In genomic region chr3:36957862-36958686, GRCh38 we compare ENCODE assay signal across 8 cellular contexts. TPM values are rescaled to one million over a fixed set of nuclear protein-coding genes. Genes with fewer than 3 reads are reported as not detected.
DNase-seq lines count a peak whose midpoint lies in the region; ATAC-seq, FAIRE-seq and TF ChIP-seq lines count a peak whose summit lies in the region.

No MANE protein-coding gene starts in this region.

- BruUV-seq in K562 (replicated peaks; lab: Mats Ljungman, UMichigan), result no TSS peak

- peak overlapping the region; percentile 68 for H3K27ac ChIP-seq in CD8-positive, alpha-beta memory T cell (ENCODE audit: low read depth, low read length)
- peak overlapping the region; percentile 15 for H3K27ac ChIP-seq in Karpas-422 (ENCODE audit: low read length)
- peak overlapping the region; percentile 79 for H3K27ac ChIP-seq in K562 (ENCODE audit: extremely low read depth, low read depth, low read length)

- no peaks in the 10 kb centered on the region for H3K9me3 ChIP-seq in CD8-positive, alpha-beta memory T cell (ENCODE audit: low read length)
- H3K9me3 ChIP-seq in Karpas-422 (ENCODE audit: low read length) (no peaks in the 10 kb centered on the region), K562 (replicated peaks; ENCODE audit: control insufficient read depth, insufficient read depth, low read depth, low read length) (no peaks in the 10 kb centered on the region)

- no peaks in the 10 kb centered on the region for H3K27me3 Mint-ChIP-seq in CD8-positive, alpha-beta memory T cell
- no peaks in the 10 kb centered on the region for H3K27me3 Mint-ChIP-seq in natural killer cell (ENCODE audit: low read depth in 2 of 2)

- H3K4me1 Mint-ChIP-seq in CD8-positive, alpha-beta memory T cell, result peaks cover 8 to 16% (median 11%) of the 10 kb centered on the region in 3 donors
- peaks cover 0 to 11% of the 10 kb centered on the region in 2 donors for H3K4me1 Mint-ChIP-seq in natural killer cell

- H3K36me3 ChIP-seq in CD8-positive, alpha-beta memory T cell (ENCODE audit: insufficient read depth, low read length), result no peaks in the 10 kb centered on the region
- no peaks in the 10 kb centered on the region for H3K36me3 ChIP-seq in Karpas-422 (ENCODE audit: insufficient read depth, low read length)
- H3K36me3 ChIP-seq in K562 (ENCODE audit: control insufficient read depth, insufficient read depth, low read length), result no peaks in the 10 kb centered on the region

- in situ Hi-C loops in K562 (cut with MboI), result loop anchor here (10.0 kb wide), 1 partner anchor 223 kb away; no protein-coding TSS in a partner anchor

- no peaks in the 10 kb centered on the region for H3K9me1 ChIP-seq in K562 (ENCODE audit: control insufficient read depth, insufficient read depth, low read length)

- POLR2A ChIA-PET in CD8-positive, alpha-beta memory T cell (lab: Charles Lee), result interaction anchor here (0.5 to 1.6 kb wide), 7 partner anchors 14 to 115 kb away, joined by 3 to 8 read pairs (median 4); partner anchors contain the start of genes EPM2AIP1, MLH1 and TRANK1
- POLR2A ChIA-PET in K562 (lab: Yijun Ruan, JAX), result interaction anchor here (0.7 to 2.9 kb wide), 9 partner anchors 11 to 263 kb away, joined by 3 to 19 read pairs (median 4); partner anchors contain the start of genes EPM2AIP1 and MLH1

- H3K9me3 Mint-ChIP-seq in CD8-positive, alpha-beta memory T cell, result no peaks in the 10 kb centered on the region
- no peaks in the 10 kb centered on the region for H3K9me3 Mint-ChIP-seq in natural killer cell

- H3K4me1 ChIP-seq in CD8-positive, alpha-beta memory T cell (ENCODE audit: insufficient read depth, low read length), result no peaks in the 10 kb centered on the region
- peaks cover 15% of the 10 kb centered on the region for H3K4me1 ChIP-seq in Karpas-422 (ENCODE audit: low read length)
- H3K4me1 ChIP-seq in K562 (replicated peaks in 1 of 2; ENCODE audit: control insufficient read depth in 2 of 2, insufficient read depth in 2 of 2, low read length in 2 of 2), result peaks cover 22 to 51% of the 10 kb centered on the region in 2 experiments

- H3K79me2 ChIP-seq in Karpas-422 (ENCODE audit: low read length) (no peaks in the 10 kb centered on the region), K562 (ENCODE audit: control insufficient read depth, insufficient read depth, low read length) (no peaks in the 10 kb centered on the region)

- CTCF ChIA-PET in CD8-positive, alpha-beta memory T cell (lab: Charles Lee), result interaction anchor here (0.6 to 4.0 kb wide), 44 partner anchors 8 to 258 kb away, joined by 3 to 22 read pairs (median 4); partner anchors contain the start of genes EPM2AIP1, MLH1 and TRANK1
- CTCF ChIA-PET in K562 (lab: Yijun Ruan, JAX; ENCODE audit: low intra/inter-chr PET ratio), result interaction anchor here (0.5 to 2.2 kb wide), 6 partner anchors 31 to 228 kb away, joined by 3 to 19 read pairs (median 4); no protein-coding TSS in a partner anchor

- intact Hi-C loops in K562 (cut with micrococcal nuclease) (loop anchor here (1.0 to 5.0 kb wide), 7 partner anchors 35 to 254 kb away; partner anchors contain the start of genes EPM2AIP1 and MLH1), natural killer cell (cut with micrococcal nuclease) (loop anchor here (1.0 to 5.0 kb wide), 4 partner anchors 45 to 229 kb away; no protein-coding TSS in a partner anchor)

- no peak overlapping the region for H3K4me3 ChIP-seq in CD8-positive, alpha-beta memory T cell (ENCODE audit: low read length)
- H3K4me3 ChIP-seq in Karpas-422 (ENCODE audit: low read length) (no peak overlapping the region), K562 (peak overlapping the region; percentile 10; the same call in 1 of the 2 replicates)

- TF ChIP-seq CTCF in K562 (IDR thresholded peaks at IDR 0.05 in 2 of 3, conservative IDR thresholded peaks at IDR 0.05 in 1 of 3; ENCODE audit: insufficient read depth in 2 of 3, low read depth in 1 of 3, low read length in 3 of 3) (peak in 1 of 3 experiments; percentile 29; a peak in 2 of 6 replicates), natural killer cell (IDR thresholded peaks at IDR 0.05) (no peak)

- H3K9ac ChIP-seq in Karpas-422 (ENCODE audit: low read length) (peak overlapping the region; percentile 5; the same call in 1 of the 2 replicates), K562 (ENCODE audit: insufficient read depth in 1 of 2, low read depth in 2 of 2, low read length in 2 of 2) (peak overlapping the region in 1 of 2 experiments; percentile 65; a peak in 2 of 4 replicates)

- H3K27ac Mint-ChIP-seq in CD8-positive, alpha-beta memory T cell, result peak overlapping the region; percentile 26 to 75 (median 55)
- peak overlapping the region in 1 of 2 donors; percentile 80 for H3K27ac Mint-ChIP-seq in natural killer cell

- H2AFZ ChIP-seq in Karpas-422 (ENCODE audit: low read length) (peak overlapping the region; percentile 44), K562 (ENCODE audit: low read depth, low read length) (peak overlapping the region; percentile 85)

- ATAC-seq in K562 (peak; percentile 79), natural killer cell (peak; percentile 34 to 61 (median 38)), GM19328 (IDR thresholded peaks at IDR 0.05; ENCODE audit: unreplicated experiment) (no peak)

- H3K36me3 Mint-ChIP-seq in CD8-positive, alpha-beta memory T cell, result no peaks in the 10 kb centered on the region
- no peaks in the 10 kb centered on the region for H3K36me3 Mint-ChIP-seq in natural killer cell

- peak in 1 of 2 experiments; percentile 23; a peak in 2 of 4 replicates for TF ChIP-seq RAD21 in K562 (CRISPR knock-in tag; conservative IDR thresholded peaks at IDR 0.05 in 1 of 2, IDR thresholded peaks at IDR 0.05 in 1 of 2)

- TF ChIP-seq POLR2A in K562 (conservative IDR thresholded peaks at IDR 0.05), result no peak

- H4K20me1 ChIP-seq in Karpas-422 (ENCODE audit: insufficient read depth, low read depth, low read length) (no peaks in the 10 kb centered on the region), K562 (replicated peaks; ENCODE audit: control insufficient read depth, insufficient read depth, low read length) (no peaks in the 10 kb centered on the region)

- H3K27me3 ChIP-seq in CD8-positive, alpha-beta memory T cell (ENCODE audit: insufficient read depth, low read length, poor library complexity, severe bottlenecking), result no peaks in the 10 kb centered on the region
- no peaks in the 10 kb centered on the region for H3K27me3 ChIP-seq in Karpas-422 (ENCODE audit: low read length)
- H3K27me3 ChIP-seq in K562 (ENCODE audit: control insufficient read depth in 2 of 2, insufficient read depth in 2 of 2, low read length in 2 of 2), result no peaks in the 10 kb centered on the region

- H3K4me2 ChIP-seq in Karpas-422 (ENCODE audit: low read depth, low read length, poor library complexity, severe bottlenecking) (peak overlapping the region; percentile 48), K562 (ENCODE audit: insufficient read depth, low read length) (peak overlapping the region; percentile 60)

- no peaks in the 10 kb centered on the region for H3K9me2 ChIP-seq in Karpas-422 (replicated peaks; ENCODE audit: insufficient read depth, low read length)

- 3% methylated on average over 3 of the region's 3 CpGs for whole genome bisulfite sequencing in K562 (ENCODE audit: insufficient coverage, low coverage, missing lambda C conversion rate)

- H3K4me3 Mint-ChIP-seq in CD8-positive, alpha-beta memory T cell, result peak overlapping the region in 3 of 7 donors; percentile 23 to 70 (median 35)
- H3K4me3 Mint-ChIP-seq in natural killer cell, result no peak overlapping the region

- no peak for DNase-seq in CD8-positive, alpha-beta memory T cell
- DNase-seq in Karpas-422 (no peak), K562 (ENCODE audit: extremely low read depth in 1 of 4, low spot score in 3 of 4) (peak; percentile 93 to 96 (median 94)), natural killer cell (no peak), activated gamma-delta T cell (lab: John Stamatoyannopoulos, UW) (no peak), NOMO-1 treated with DMSO at 0.1 percent for 48 hours (lab: John Stamatoyannopoulos, UW; ENCODE audit: unreplicated experiment) (no peak), COLO668 (lab: John Stamatoyannopoulos, UW; ENCODE audit: unreplicated experiment) (no peak)

- peak; percentile 94 for FAIRE-seq in K562 (lab: Jason Lieb, UNC)

- TF ChIP-seq EP300 in K562 (IDR thresholded peaks at IDR 0.05; ENCODE audit: low read length), result peak; percentile 99

RNA-seq across cellular contexts. Expression of gene TRANK1, which starts 13.2 kb away (rescaled TPM):
- total RNA-seq in CD8-positive, alpha-beta memory T cell, result 10 to 100 TPM; 12.7 to 16.2 TPM
- 33.2 TPM for polyA plus RNA-seq in CD8-positive, alpha-beta memory T cell
- total RNA-seq in Karpas-422 (2014; rRNA removed; shearing (Covaris generic); ENCODE audit: low replicate concordance), result 83.4 and 123 TPM in 2 replicates
- total RNA-seq in K562 (2011; cell fraction: chromatin; rRNA removed; ENCODE audit: low replicate concordance), result 7.4 and 9.9 TPM in 2 replicates
- total RNA-seq in K562 (2011; cell fraction: nucleolus; rRNA removed), result 3.3 and 10.8 TPM in 2 replicates
- 2.7 and 3.0 TPM in 2 replicates for total RNA-seq in K562 (2011; cell fraction: nucleoplasm; rRNA removed)
- 2.0 and 2.5 TPM in 2 replicates for total RNA-seq in K562 (2014; rRNA removed)
- total RNA-seq in K562 (2014; rRNA removed; fragmentation: Illumina TruSeq; extraction: Trizol), result 2.6 and 2.7 TPM in 2 replicates
- 3.8 and 4.8 TPM in 2 replicates for total RNA-seq in K562 (2015; rRNA removed; fragmentation: Illumina TruSeq; extraction: Trizol)
- total RNA-seq in K562 (2021), result 3.9 and 5.3 TPM in 2 replicates
- polyA plus RNA-seq in K562 (2011; rRNA removed), result 4.1 and 10.6 TPM in 2 replicates
- polyA plus RNA-seq in K562 (2011; cell fraction: cytosol; rRNA removed), result 2.8 and 8.1 TPM in 2 replicates
- 8.2 and 15.6 TPM in 2 replicates for polyA plus RNA-seq in K562 (2011; cell fraction: nucleus; rRNA removed)
- 6.2 and 9.6 TPM in 2 replicates for polyA plus RNA-seq in K562 (2012)
- 2.1 TPM in 2 replicates for polyA plus RNA-seq in K562 (2014; fragmentation: Illumina TruSeq; extraction: Trizol)
- under 1 TPM; 0.41 to 0.49 TPM for polyA plus RNA-seq in K562 (2014; fragmentation: Nextera tagmentation; extraction: Ambion mirVana)
- polyA plus RNA-seq in K562 (2014; rRNA removed), result 1.3 and 1.8 TPM in 2 replicates
- polyA minus RNA-seq in K562 (2011; rRNA and poly(A)+ RNA removed), result 11.5 and 31.8 TPM in 2 replicates
- polyA minus RNA-seq in K562 (2011; cell fraction: cytosol; rRNA and poly(A)+ RNA removed), result 6.2 and 17.5 TPM in 2 replicates
- polyA minus RNA-seq in K562 (2011; cell fraction: nucleus; rRNA and poly(A)+ RNA removed), result 7.0 and 17.7 TPM in 2 replicates
- total RNA-seq in natural killer cell, result 100 to 1,000 TPM; 105 to 158 (median 139) TPM

RNA-seq across cellular contexts. Expression of gene EPM2AIP1, which starts 34.9 kb away (rescaled TPM):
- total RNA-seq in CD8-positive, alpha-beta memory T cell, result 10 to 100 TPM; 14.8 to 16.0 TPM
- 7.1 TPM for polyA plus RNA-seq in CD8-positive, alpha-beta memory T cell
- 20.7 and 27.5 TPM in 2 replicates for total RNA-seq in Karpas-422 (2014; rRNA removed; shearing (Covaris generic); ENCODE audit: low replicate concordance)
- total RNA-seq in K562 (2011; cell fraction: chromatin; rRNA removed; ENCODE audit: low replicate concordance), result 36.0 and 108 TPM in 2 replicates
- 30.2 and 35.8 TPM in 2 replicates for total RNA-seq in K562 (2011; cell fraction: nucleolus; rRNA removed)
- total RNA-seq in K562 (2011; cell fraction: nucleoplasm; rRNA removed), result 78.0 and 139 TPM in 2 replicates
- 14.6 and 16.3 TPM in 2 replicates for total RNA-seq in K562 (2014; rRNA removed)
- total RNA-seq in K562 (2014; rRNA removed; fragmentation: Illumina TruSeq; extraction: Trizol), result 29.0 and 29.5 TPM in 2 replicates
- total RNA-seq in K562 (2015; rRNA removed; fragmentation: Illumina TruSeq; extraction: Trizol), result 30.7 and 38.3 TPM in 2 replicates
- 19.3 and 22.6 TPM in 2 replicates for total RNA-seq in K562 (2021)
- 44.8 and 47.2 TPM in 2 replicates for polyA plus RNA-seq in K562 (2011; rRNA removed)
- polyA plus RNA-seq in K562 (2011; cell fraction: cytosol; rRNA removed), result 9.6 and 28.4 TPM in 2 replicates
- polyA plus RNA-seq in K562 (2011; cell fraction: nucleus; rRNA removed), result 82.8 and 119 TPM in 2 replicates
- 16.8 and 23.8 TPM in 2 replicates for polyA plus RNA-seq in K562 (2012)
- 20.9 and 25.2 TPM in 2 replicates for polyA plus RNA-seq in K562 (2014; fragmentation: Illumina TruSeq; extraction: Trizol)
- 1 to 10 TPM; 6.7 to 9.2 TPM for polyA plus RNA-seq in K562 (2014; fragmentation: Nextera tagmentation; extraction: Ambion mirVana)
- 21.7 and 29.1 TPM in 2 replicates for polyA plus RNA-seq in K562 (2014; rRNA removed)
- 58.8 and 67.3 TPM in 2 replicates for polyA minus RNA-seq in K562 (2011; rRNA and poly(A)+ RNA removed)
- 13.6 and 14.8 TPM in 2 replicates for polyA minus RNA-seq in K562 (2011; cell fraction: cytosol; rRNA and poly(A)+ RNA removed)
- polyA minus RNA-seq in K562 (2011; cell fraction: nucleus; rRNA and poly(A)+ RNA removed), result 86.4 and 147 TPM in 2 replicates
- 10 to 100 TPM; 25.6 to 33.7 (median 32.5) TPM for total RNA-seq in natural killer cell

RNA-seq across cellular contexts. Expression of gene MLH1, which starts 35.2 kb away (rescaled TPM):
- total RNA-seq in CD8-positive, alpha-beta memory T cell, result 10 to 100 TPM; 66.4 to 73.2 TPM
- 19.5 TPM for polyA plus RNA-seq in CD8-positive, alpha-beta memory T cell
- 47.8 and 61.4 TPM in 2 replicates for total RNA-seq in Karpas-422 (2014; rRNA removed; shearing (Covaris generic); ENCODE audit: low replicate concordance)
- total RNA-seq in K562 (2011; cell fraction: chromatin; rRNA removed; ENCODE audit: low replicate concordance), result 83.9 and 136 TPM in 2 replicates
- total RNA-seq in K562 (2011; cell fraction: nucleolus; rRNA removed), result 66.8 and 72.0 TPM in 2 replicates
- 70.8 and 71.4 TPM in 2 replicates for total RNA-seq in K562 (2011; cell fraction: nucleoplasm; rRNA removed)
- total RNA-seq in K562 (2014; rRNA removed) (106 and 123 TPM in 2 replicates), K562 (2014; rRNA removed; fragmentation: Illumina TruSeq; extraction: Trizol) (116 and 132 TPM in 2 replicates), K562 (2015; rRNA removed; fragmentation: Illumina TruSeq; extraction: Trizol) (117 TPM in 2 replicates), K562 (2021) (76.0 and 76.4 TPM in 2 replicates), natural killer cell (10 to 100 TPM; 26.9 to 42.6 (median 27.3) TPM)
- polyA plus RNA-seq in K562 (2011; rRNA removed) (103 and 144 TPM in 2 replicates), K562 (2014; fragmentation: Illumina TruSeq; extraction: Trizol) (122 and 155 TPM in 2 replicates), K562 (2014; fragmentation: Nextera tagmentation; extraction: Ambion mirVana) (100 to 1,000 TPM in 1 of 2 experiments, 10 to 100 TPM in 1; 81.6 to 134 TPM), K562 (2014; rRNA removed) (82.1 and 113 TPM in 2 replicates)
- polyA plus RNA-seq in K562 (2011; cell fraction: cytosol; rRNA removed), result 69.9 and 93.3 TPM in 2 replicates
- 67.3 and 75.6 TPM in 2 replicates for polyA plus RNA-seq in K562 (2011; cell fraction: nucleus; rRNA removed)
- 77.3 and 88.6 TPM in 2 replicates for polyA plus RNA-seq in K562 (2012)
- polyA minus RNA-seq in K562 (2011; rRNA and poly(A)+ RNA removed), result 129 and 140 TPM in 2 replicates
- polyA minus RNA-seq in K562 (2011; cell fraction: cytosol; rRNA and poly(A)+ RNA removed), result 39.0 and 63.0 TPM in 2 replicates
- polyA minus RNA-seq in K562 (2011; cell fraction: nucleus; rRNA and poly(A)+ RNA removed), result 68.0 and 99.2 TPM in 2 replicates

Comparison
In these comparisons a context has a peak if more than half of its experiments do, and no peak if none do; other contexts are left out.
1. DNase-seq: peak in K562 (4 of 4); none in CD8-positive, alpha-beta memory T cell (0 of 5), Karpas-422 (single experiment), natural killer cell (single experiment), activated gamma-delta T cell (single experiment), NOMO-1 treated with DMSO at 0.1 percent for 48 hours (single experiment) and COLO668 (single experiment).
2. H3K27ac ChIP-seq: peak in every context shown above with its lines; median percentile 79 in K562; 68 in CD8-positive, alpha-beta memory T cell; 15 in Karpas-422.